In the genomic region with DNA sequence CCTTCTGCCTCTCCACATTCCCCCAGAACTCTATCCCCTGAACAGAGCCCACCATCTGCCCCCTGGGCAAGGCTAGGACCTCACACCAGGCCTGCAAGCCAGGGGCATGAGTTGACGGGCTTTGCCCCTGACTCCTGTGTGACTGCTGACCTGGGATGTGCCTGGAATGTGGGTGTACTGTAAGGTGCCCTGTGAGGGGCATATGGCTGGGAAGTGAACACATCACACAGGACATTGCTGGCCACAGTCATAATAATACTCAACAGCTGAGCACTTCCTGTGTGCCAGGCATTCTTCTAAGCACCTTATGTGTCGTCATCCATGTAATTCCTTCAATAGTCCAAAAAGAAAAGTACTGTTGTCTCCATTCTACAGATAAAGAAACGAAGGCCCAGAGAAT, we compare ENCODE assay signal across 1 cellular context.
TF ChIP-seq lines count a peak whose summit lies in the region.

No MANE protein-coding gene starts in this region.

TF ChIP-seq in WTC11, 78 proteins besides CTCF, POLR2A, EP300 and RAD21 (continued from another document):
- TF ChIP-seq, protein P1, sequence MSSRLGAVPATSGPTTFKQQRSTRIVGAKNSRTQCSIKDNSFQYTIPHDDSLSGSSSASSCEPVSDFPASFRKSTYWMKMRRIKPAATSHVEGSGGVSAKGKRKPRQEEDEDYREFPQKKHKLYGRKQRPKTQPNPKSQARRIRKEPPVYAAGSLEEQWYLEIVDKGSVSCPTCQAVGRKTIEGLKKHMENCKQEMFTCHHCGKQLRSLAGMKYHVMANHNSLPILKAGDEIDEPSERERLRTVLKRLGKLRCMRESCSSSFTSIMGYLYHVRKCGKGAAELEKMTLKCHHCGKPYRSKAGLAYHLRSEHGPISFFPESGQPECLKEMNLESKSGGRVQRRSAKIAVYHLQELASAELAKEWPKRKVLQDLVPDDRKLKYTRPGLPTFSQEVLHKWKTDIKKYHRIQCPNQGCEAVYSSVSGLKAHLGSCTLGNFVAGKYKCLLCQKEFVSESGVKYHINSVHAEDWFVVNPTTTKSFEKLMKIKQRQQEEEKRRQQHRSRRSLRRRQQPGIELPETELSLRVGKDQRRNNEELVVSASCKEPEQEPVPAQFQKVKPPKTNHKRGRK (CRISPR knock-in tag; IDR thresholded peaks at IDR 0.05; ENCODE audit: borderline replicate concordance): no peak
